ENCODE assay signal across 2 cellular contexts in the genomic region with DNA sequence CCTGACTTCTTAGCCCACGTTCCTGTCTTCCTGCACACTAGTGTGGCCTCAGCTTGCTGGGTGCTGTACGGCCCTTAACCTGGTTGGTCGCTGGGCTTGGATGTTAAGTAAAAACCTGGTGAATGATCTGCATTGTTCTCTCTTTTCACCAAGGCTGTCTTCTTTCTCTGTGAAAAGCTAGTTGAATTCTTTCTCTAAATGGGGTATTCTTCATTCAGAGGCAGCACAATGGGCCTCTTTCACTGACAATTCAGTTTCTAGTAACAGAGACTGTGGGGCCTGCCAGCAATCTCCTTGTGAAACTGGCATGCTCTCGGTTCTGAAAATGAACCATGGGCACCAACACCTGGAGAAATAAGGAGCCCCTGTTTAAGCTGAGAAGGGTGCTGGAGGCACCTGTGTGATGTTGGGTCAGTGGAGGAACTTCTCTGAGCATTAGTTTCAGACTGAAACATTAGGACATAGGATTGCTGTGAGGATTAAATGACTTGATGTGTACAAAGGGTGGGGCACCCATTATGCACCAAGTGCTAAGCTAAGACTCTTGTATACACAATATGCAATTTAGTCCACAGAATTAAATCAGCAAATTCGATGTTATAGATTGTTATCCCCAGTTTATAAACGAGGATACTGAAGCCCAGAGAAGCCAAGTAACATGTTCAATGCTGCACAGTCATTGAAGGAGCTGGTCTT.
TF ChIP-seq lines count a peak whose summit lies in the region.

No MANE protein-coding gene starts in this region.

TF ChIP-seq in H1, 55 proteins besides CTCF, POLR2A, EP300 and RAD21 (continued from another document):
- no peak for TF ChIP-seq PHF8 (conservative IDR thresholded peaks at IDR 0.05; ENCODE audit: low read depth, low read length)
- no peak for TF ChIP-seq KDM5A (IDR thresholded peaks at IDR 0.05; ENCODE audit: low read length)
- no peak for TF ChIP-seq ZNF274 (IDR thresholded peaks at IDR 0.05; ENCODE audit: borderline replicate concordance, extremely low read depth, low read length)
- no peak for TF ChIP-seq NANOG (IDR thresholded peaks at IDR 0.05; ENCODE audit: insufficient read depth, low read depth, low read length, poor library complexity, severe bottlenecking)
- no peak for TF ChIP-seq CBX8 (IDR thresholded peaks at IDR 0.05; ENCODE audit: borderline replicate concordance, low read depth, low read length)
- TF ChIP-seq, protein P1, sequence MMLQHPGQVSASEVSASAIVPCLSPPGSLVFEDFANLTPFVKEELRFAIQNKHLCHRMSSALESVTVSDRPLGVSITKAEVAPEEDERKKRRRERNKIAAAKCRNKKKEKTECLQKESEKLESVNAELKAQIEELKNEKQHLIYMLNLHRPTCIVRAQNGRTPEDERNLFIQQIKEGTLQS (IDR thresholded peaks at IDR 0.05; ENCODE audit: insufficient read depth, low read depth, low read length), result no peak
- no peak for TF ChIP-seq NRF1 (IDR thresholded peaks at IDR 0.05; ENCODE audit: low read depth, low read length)
- no peak for TF ChIP-seq CEBPB (IDR thresholded peaks at IDR 0.05; ENCODE audit: low read depth, low read length)
TF ChIP-seq in H1: peak in this region for 0.

TF ChIP-seq in GM12891, 5 proteins besides CTCF, POLR2A, EP300 and RAD21:
- TF ChIP-seq POLR2AphosphoS5 (IDR thresholded peaks at IDR 0.05; ENCODE audit: low read depth, low read length) (no peak), SPI1 (IDR thresholded peaks at IDR 0.05; ENCODE audit: low read depth, low read length) (no peak), PAX5 (IDR thresholded peaks at IDR 0.05; ENCODE audit: insufficient read depth, low read length, severe bottlenecking) (no peak), POU2F2 (IDR thresholded peaks at IDR 0.05; ENCODE audit: low read depth, low read length) (no peak), TAF1 (IDR thresholded peaks at IDR 0.05; ENCODE audit: low read depth, low read length) (no peak)
